ENCODE assay signal across 26 cellular contexts in genomic region chr17:34384822-34385605, GRCh38. TPM values are rescaled to one million over a fixed set of nuclear protein-coding genes. Genes with fewer than 3 reads are reported as not detected.
"Had no signal": no experiment of that assay in that cellular context is flagged by ENCODE, and none has a peak within 500 bp of the region (broad histone marks: within the 10 kb centered on the region; RNA-seq: fewer than 3 reads in every experiment).

No MANE protein-coding gene starts in this region.

- H3K9me3 ChIP-seq: colonic mucosa, right lobe of liver had no signal

- H3K4me3 Mint-ChIP-seq: activated T-cell treated with anti-CD3 and anti-CD28 coated beads, Interleukin-2, amount 50 U/mL, for 24 hours; brain; immature natural killer cell; neural crest cell; stimulated activated naive CD8-positive, alpha-beta T cell treated with anti-CD3 and anti-CD28 coated beads, Interleukin-15, amount 100 ng/mL, for 72 hours; type B pancreatic cell; WTC11 had no signal

- ATAC-seq: activated naive CD4-positive, alpha-beta T cell treated with anti-CD3 and anti-CD28 coated beads, Interleukin-2, amount 50 U/mL, for 72 hours; right lobe of liver; stimulated activated naive CD8-positive, alpha-beta T cell treated with anti-CD3 and anti-CD28 coated beads, Interleukin-15, amount 100 ng/mL, for 72 hours; WTC11 had no signal

- H3K27ac ChIP-seq: colonic mucosa, right lobe of liver had no signal

- H3K27ac Mint-ChIP-seq: activated naive CD4-positive, alpha-beta T cell treated with anti-CD3 and anti-CD28 coated beads, Interleukin-2, amount 50 U/mL, for 72 hours; activated T-cell treated with anti-CD3 and anti-CD28 coated beads, Interleukin-2, amount 50 U/mL, for 24 hours; brain; immature natural killer cell; stimulated activated naive CD8-positive, alpha-beta T cell treated with anti-CD3 and anti-CD28 coated beads, Interleukin-15, amount 100 ng/mL, for 72 hours; type B pancreatic cell; WTC11 had no signal

- H3K4me1 ChIP-seq: colonic mucosa, right lobe of liver had no signal

- H3K4me1 Mint-ChIP-seq: neural crest cell, WTC11 had no signal

- H3K4me2 ChIP-seq: smooth muscle cell had no signal

- H3K36me3 Mint-ChIP-seq: activated naive CD4-positive, alpha-beta T cell treated with anti-CD3 and anti-CD28 coated beads, Interleukin-2, amount 50 U/mL, for 72 hours; brain; immature natural killer cell; type B pancreatic cell; WTC11 had no signal

- DNase-seq: activated CD4-positive, alpha-beta T cell treated with anti-CD3 and anti-CD28 coated beads for 48 hours; activated gamma-delta T cell; activated T-cell treated with anti-CD3 and anti-CD28 coated beads, Interleukin-2, amount 50 U/mL, for 24 hours; amygdala; central memory CD4-positive, alpha-beta T cell; colonic mucosa; effector CD4-positive, alpha-beta T cell; foreskin melanocyte; immature natural killer cell; mesendoderm; right lobe of liver; stimulated activated CD4-positive, alpha-beta T cell treated with anti-CD3 and anti-CD28 coated beads, Interleukin-4, amount 100 ng/mL, for 4 hours; stimulated activated CD8-positive, alpha-beta memory T cell treated with anti-CD3 and anti-CD28 coated beads, Interleukin-4, amount 100 ng/mL, for 48 hours; stimulated activated naive CD8-positive, alpha-beta T cell treated with anti-CD3 and anti-CD28 coated beads, Interleukin-15, amount 100 ng/mL, for 72 hours had no signal

- H3K36me3 ChIP-seq: colonic mucosa, right lobe of liver had no signal

- H3K9me3 Mint-ChIP-seq: activated naive CD4-positive, alpha-beta T cell treated with anti-CD3 and anti-CD28 coated beads, Interleukin-2, amount 50 U/mL, for 72 hours; activated T-cell treated with anti-CD3 and anti-CD28 coated beads, Interleukin-2, amount 50 U/mL, for 24 hours; brain; immature natural killer cell; neural crest cell; stimulated activated naive CD8-positive, alpha-beta T cell treated with anti-CD3 and anti-CD28 coated beads, Interleukin-15, amount 100 ng/mL, for 72 hours; type B pancreatic cell; WTC11 had no signal

- H3K27me3 ChIP-seq: colonic mucosa, right lobe of liver had no signal

- H3K4me3 ChIP-seq: colonic mucosa, right lobe of liver, smooth muscle cell had no signal

RNA-seq across cellular contexts. Expression of gene CCL1, which starts 22.0 kb away (rescaled TPM):
- total RNA-seq: activated naive CD4-positive, alpha-beta T cell treated with anti-CD3 and anti-CD28 coated beads, Interleukin-2, amount 50 U/mL, for 72 hours; colonic mucosa; fibroblast of lung; lower leg skin; neural crest cell; osteoblast; pulmonary artery endothelial cell; right lobe of liver; smooth muscle cell; temporal lobe; WTC11 had no signal
- polyA plus RNA-seq: fibroblast of lung, immature natural killer cell, smooth muscle cell had no signal

RNA-seq across cellular contexts. Expression of gene CCL13, which starts 28.7 kb away (rescaled TPM):
- total RNA-seq: activated naive CD4-positive, alpha-beta T cell treated with anti-CD3 and anti-CD28 coated beads, Interleukin-2, amount 50 U/mL, for 72 hours; fibroblast of lung; neural crest cell; pulmonary artery endothelial cell; smooth muscle cell; T-helper 1 cell treated with Interleukin-12 subunit alpha and Interleukin-12 subunit beta and Interleukin-4 antibody, amounts not matched to agents 30 ng/mL and 1 ng/mL, for 36 hours; WTC11 had no signal
- polyA plus RNA-seq: immature natural killer cell, smooth muscle cell had no signal
